Comparison of ENCODE assay signal across 25 cellular contexts in the genomic region with DNA sequence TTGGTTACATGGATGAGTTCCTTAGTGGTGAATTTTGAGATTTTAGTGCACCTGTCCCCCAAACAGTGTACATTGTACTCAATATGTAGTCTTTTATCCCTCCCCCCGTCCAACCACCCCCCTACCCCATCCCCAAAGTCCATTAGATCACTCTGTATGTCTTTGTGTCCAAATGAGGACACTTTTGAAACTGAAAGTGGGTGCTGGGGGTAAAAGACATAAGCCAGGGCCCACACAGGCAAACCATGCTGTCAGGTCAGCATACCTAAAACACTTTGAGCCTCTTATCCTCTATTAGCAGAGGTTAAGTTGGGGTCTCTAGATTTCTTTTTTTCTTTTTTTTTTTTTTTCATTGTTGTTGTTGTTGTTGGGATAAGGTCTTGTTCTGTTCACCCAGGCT. TPM values are rescaled to one million over a fixed set of nuclear protein-coding genes. Genes with fewer than 3 reads are reported as not detected.
A peak's percentile ranks its signal among the peaks of the same experiment; 100 is the strongest.
DNase-seq lines count a peak whose midpoint lies in the region; ATAC-seq and TF ChIP-seq lines count a peak whose summit lies in the region.
"Had no signal": no experiment of that assay in that cellular context is flagged by ENCODE, and none has a peak within 500 bp of the region (broad histone marks: within the 10 kb centered on the region; RNA-seq: fewer than 3 reads in every experiment).

No MANE protein-coding gene starts in this region.

- no peaks in the 10 kb centered on the region for H3K9me3 Mint-ChIP-seq in CD4-positive, alpha-beta memory T cell
- H3K9me3 Mint-ChIP-seq: activated naive CD4-positive, alpha-beta T cell treated with anti-CD3 and anti-CD28 coated beads for 36 hours; activated T-helper 1 cell treated with anti-CD3 and anti-CD28 coated beads, Interleukin-12 subunit alpha, Interleukin-12 subunit beta, Interleukin-2, Interleukin-4 antibody, amounts not matched to agents 30 ng/mL and 10 ng/mL and 1 ng/mL, durations not matched to agents 14 hours and 24 hours and 36 hours; naive B cell had no signal

- no peaks in the 10 kb centered on the region for H3K79me2 ChIP-seq in MM.1S (ENCODE audit: low read length)

- no peak overlapping the region for H3K4me3 Mint-ChIP-seq in CD4-positive, alpha-beta memory T cell
- H3K4me3 Mint-ChIP-seq: activated naive CD4-positive, alpha-beta T cell treated with anti-CD3 and anti-CD28 coated beads for 36 hours; activated T-helper 1 cell treated with anti-CD3 and anti-CD28 coated beads, Interleukin-12 subunit alpha, Interleukin-12 subunit beta, Interleukin-2, Interleukin-4 antibody, amounts not matched to agents 30 ng/mL and 10 ng/mL and 1 ng/mL, durations not matched to agents 14 hours and 24 hours and 36 hours; naive B cell had no signal

- TF ChIP-seq EP300 in suprapubic skin (IDR thresholded peaks at IDR 0.05), result no peak

- TF ChIP-seq POLR2A in esophagus squamous epithelium (IDR thresholded peaks at IDR 0.05) (no peak), suprapubic skin (IDR thresholded peaks at IDR 0.05) (no peak)

- H3F3A ChIP-seq in MM.1S (ENCODE audit: insufficient read depth, low read length), result no peaks in the 10 kb centered on the region

- CTCF ChIA-PET in CD4-positive, alpha-beta memory T cell (lab: Charles Lee; ENCODE audit: partially characterized antibody), result no interaction called here

- no peaks in the 10 kb centered on the region for H3K9me2 ChIP-seq in MM.1S (replicated peaks; ENCODE audit: insufficient read depth, low read length)

- no peaks in the 10 kb centered on the region for H4K20me1 ChIP-seq in MM.1S (ENCODE audit: insufficient read depth, low read length)
- H4K20me1 ChIP-seq: BLaER1 treated with 17β-estradiol and CSF1 and Interleukin-3, amounts not matched to agents 10 nM and 100 nM had no signal

- H3K4me1 ChIP-seq in MM.1S (ENCODE audit: low read length) (no peaks in the 10 kb centered on the region), esophagus squamous epithelium (no peaks in the 10 kb centered on the region), suprapubic skin (peaks cover 4% of the 10 kb centered on the region)
- no peaks in the 10 kb centered on the region for H3K4me1 ChIP-seq in CD4-positive, alpha-beta memory T cell (ENCODE audit: insufficient read depth, low read length)
- H3K4me1 ChIP-seq: BLaER1 treated with 17β-estradiol and CSF1 and Interleukin-3, amounts not matched to agents 10 nM and 100 nM; Peyer's patch; prostate gland had no signal

- H3K27me3 ChIP-seq in MM.1S (replicated peaks; ENCODE audit: insufficient read depth, low read length), result no peaks in the 10 kb centered on the region
- H3K27me3 ChIP-seq in esophagus squamous epithelium, result no peaks in the 10 kb centered on the region
- H3K27me3 ChIP-seq in suprapubic skin, result no peaks in the 10 kb centered on the region
- H3K27me3 ChIP-seq in CD4-positive, alpha-beta memory T cell (ENCODE audit: insufficient read depth, low read length), result no peaks in the 10 kb centered on the region
- H3K27me3 ChIP-seq: BLaER1 treated with 17β-estradiol and CSF1 and Interleukin-3, amounts not matched to agents 10 nM and 100 nM; Peyer's patch had no signal

- no peaks in the 10 kb centered on the region for H3K36me3 Mint-ChIP-seq in CD4-positive, alpha-beta memory T cell
- H3K36me3 Mint-ChIP-seq: naive B cell had no signal

- WGBS in esophagus squamous epithelium, 2 donors, result 14 to 17% methylated on average over 1 of the region's 1 CpG
- 39% methylated on average over 1 of the region's 1 CpG for WGBS in suprapubic skin

- DNase-seq in MM.1S, result peak; percentile 18
- DNase-seq in esophagus squamous epithelium (lab: John Stamatoyannopoulos, UW), result no peak
- no peak for DNase-seq in suprapubic skin (ENCODE audit: low spot score in 2 of 2)
- no peak for DNase-seq in midbrain (lab: John Stamatoyannopoulos, UW)
- no peak for DNase-seq in ureter (ENCODE audit: low spot score)
- DNase-seq in CD4-positive, alpha-beta memory T cell, result no peak
- DNase-seq: activated CD4-positive, alpha-beta T cell treated with anti-CD3 and anti-CD28 coated beads, Interleukin-2, amount 50 U/mL, for 1 hour; activated naive CD4-positive, alpha-beta T cell treated with anti-CD3 and anti-CD28 coated beads for 36 hours; amygdala; cortex of kidney; foreskin melanocyte; GOT3; naive B cell; NCI-H1105 treated with DMSO at 0.1 percent for 48 hours; NCI-H2029 treated with DMSO at 0.1 percent for 48 hours; NCI-H69; Peyer's patch; SHP77 treated with DMSO at 0.1 percent for 48 hours; stimulated activated CD4-positive, alpha-beta T cell treated with anti-CD3 and anti-CD28 coated beads, Interleukin-15, amount 100 ng/mL, for 24 hours; stimulated activated naive CD4-positive, alpha-beta T cell; T-helper 9 cell had no signal

- no peaks in the 10 kb centered on the region for H3K9me3 ChIP-seq in MM.1S (replicated peaks; ENCODE audit: insufficient read depth, low read length)
- no peaks in the 10 kb centered on the region for H3K9me3 ChIP-seq in esophagus squamous epithelium
- no peaks in the 10 kb centered on the region for H3K9me3 ChIP-seq in suprapubic skin
- H3K9me3 ChIP-seq in CD4-positive, alpha-beta memory T cell (ENCODE audit: control insufficient read depth in 1 of 2, low read length in 2 of 2), result no peaks in the 10 kb centered on the region
- H3K9me3 ChIP-seq: BLaER1 treated with 17β-estradiol and CSF1 and Interleukin-3, amounts not matched to agents 10 nM and 100 nM; Peyer's patch; prostate gland had no signal

- no peak overlapping the region for H3K27ac ChIP-seq in MM.1S (ENCODE audit: low read length)
- H3K27ac ChIP-seq in esophagus squamous epithelium, result peak overlapping the region in 3 of 4 donors; percentile 32 to 54 (median 38)
- peak overlapping the region; percentile 69 for H3K27ac ChIP-seq in suprapubic skin
- H3K27ac ChIP-seq in CD4-positive, alpha-beta memory T cell (ENCODE audit: low read depth, low read length), result no peak overlapping the region
- H3K27ac ChIP-seq: BLaER1 treated with 17β-estradiol and CSF1 and Interleukin-3, amounts not matched to agents 10 nM and 100 nM; prostate gland had no signal

- H3K27ac Mint-ChIP-seq in CD4-positive, alpha-beta memory T cell, result no peak overlapping the region
- H3K27ac Mint-ChIP-seq: activated naive CD4-positive, alpha-beta T cell treated with anti-CD3 and anti-CD28 coated beads for 36 hours; activated T-helper 1 cell treated with anti-CD3 and anti-CD28 coated beads, Interleukin-12 subunit alpha, Interleukin-12 subunit beta, Interleukin-2, Interleukin-4 antibody, amounts not matched to agents 30 ng/mL and 10 ng/mL and 1 ng/mL, durations not matched to agents 14 hours and 24 hours and 36 hours had no signal

- peak; percentile 50 for ATAC-seq in GM19372 (IDR thresholded peaks at IDR 0.05; ENCODE audit: low read depth, unreplicated experiment)

- no peak overlapping the region for H3K4me2 ChIP-seq in MM.1S (ENCODE audit: low read depth, low read length)
- H3K4me2 ChIP-seq: BLaER1 treated with 17β-estradiol and CSF1 and Interleukin-3, amounts not matched to agents 10 nM and 100 nM had no signal

- H3K4me3 ChIP-seq in MM.1S (ENCODE audit: low read length) (no peak overlapping the region), esophagus squamous epithelium (no peak overlapping the region), suprapubic skin (no peak overlapping the region)
- no peak overlapping the region for H3K4me3 ChIP-seq in CD4-positive, alpha-beta memory T cell (ENCODE audit: low read length in 2 of 2)
- H3K4me3 ChIP-seq: BLaER1 treated with 17β-estradiol and CSF1 and Interleukin-3, amounts not matched to agents 10 nM and 100 nM; Peyer's patch; prostate gland had no signal

- TF ChIP-seq CTCF in MM.1S (IDR thresholded peaks at IDR 0.05; ENCODE audit: low read length) (no peak), esophagus squamous epithelium (IDR thresholded peaks at IDR 0.05) (no peak), suprapubic skin (IDR thresholded peaks at IDR 0.05) (no peak)

- no peak overlapping the region for H2AFZ ChIP-seq in MM.1S (ENCODE audit: low read length)

- peaks cover 0 to 4% of the 10 kb centered on the region in 2 donors for H3K27me3 Mint-ChIP-seq in CD4-positive, alpha-beta memory T cell

- H3K9ac ChIP-seq in MM.1S (ENCODE audit: low read length), result no peak overlapping the region

- POLR2A ChIA-PET in CD4-positive, alpha-beta memory T cell (lab: Charles Lee; ENCODE audit: partially characterized antibody), result no interaction called here

- intact Hi-C loops in esophagus squamous epithelium (cut with DNase I), result no loop called here
- intact Hi-C loops in CD4-positive, alpha-beta memory T cell (cut with micrococcal nuclease), result no loop called here

- H3K36me3 ChIP-seq in MM.1S (replicated peaks; ENCODE audit: insufficient read depth, low read length), result no peaks in the 10 kb centered on the region
- no peaks in the 10 kb centered on the region for H3K36me3 ChIP-seq in esophagus squamous epithelium
- no peaks in the 10 kb centered on the region for H3K36me3 ChIP-seq in suprapubic skin
- H3K36me3 ChIP-seq in CD4-positive, alpha-beta memory T cell (ENCODE audit: insufficient read depth, low read length), result no peaks in the 10 kb centered on the region
- H3K36me3 ChIP-seq: BLaER1 treated with 17β-estradiol and CSF1 and Interleukin-3, amounts not matched to agents 10 nM and 100 nM; Peyer's patch; prostate gland had no signal

- peaks cover 0 to 9% (median under 1%) of the 10 kb centered on the region in 4 donors for H3K4me1 Mint-ChIP-seq in CD4-positive, alpha-beta memory T cell
- H3K4me1 Mint-ChIP-seq: naive B cell had no signal

RNA-seq across cellular contexts. Expression of a gene that starts 31.3 kb away (rescaled TPM):
- total RNA-seq in esophagus squamous epithelium (10 to 100 TPM in 2 of 4 donors, 1 to 10 TPM in 2; 6.2 to 15.8 (median 9.8) TPM), suprapubic skin (10 to 100 TPM; 14.6 to 43.0 (median 16.7) TPM), ureter (17.2 TPM)
- 10 to 100 TPM; 21.2 to 24.1 TPM for total RNA-seq in CD4-positive, alpha-beta memory T cell
- polyA plus RNA-seq in CD4-positive, alpha-beta memory T cell, result 10 to 100 TPM in 1 of 2 donors, 1 to 10 TPM in 1; 8.0 to 18.4 TPM

Comparison
In these comparisons a context has a peak if more than half of its experiments do, and no peak if none do; other contexts are left out.
1. H3K27ac ChIP-seq: peak in esophagus squamous epithelium (3 of 4) and suprapubic skin (single experiment); none in MM.1S (single experiment) and CD4-positive, alpha-beta memory T cell (single experiment).